8 cellular contexts compared by ENCODE assay signal in genomic region chr10:123043409-123043925, GRCh38. TPM values are rescaled to one million over a fixed set of nuclear protein-coding genes. Genes with fewer than 3 reads are reported as not detected.
DNase-seq lines count a peak whose midpoint lies in the region; ATAC-seq and TF ChIP-seq lines count a peak whose summit lies in the region.

No MANE protein-coding gene starts in this region.

- H3K9me3 Mint-ChIP-seq in nephron = no peaks in the 10 kb centered on the region

- H3K27ac Mint-ChIP-seq in nephron = no peak overlapping the region

- no peak overlapping the region for H3K27ac ChIP-seq in upper lobe of right lung

- H3K27me3 ChIP-seq in upper lobe of right lung = no peaks in the 10 kb centered on the region

- H3K36me3 ChIP-seq in upper lobe of right lung = peaks cover 44% of the 10 kb centered on the region

- DNase-seq in AG09309 (ENCODE audit: low read depth) (peak; percentile 11), NCI-H510A (lab: John Stamatoyannopoulos, UW) (peak; percentile 61), epithelial cell of proximal tubule (ENCODE audit: low read depth) (no peak), upper lobe of right lung (no peak)
- peak; percentile 26 to 45 for DNase-seq in activated CD4-positive, alpha-beta T cell treated with anti-CD3 and anti-CD28 coated beads, Interleukin-2, amount 50 U/mL, for 48 hours

- no peaks in the 10 kb centered on the region for H3K9me3 ChIP-seq in upper lobe of right lung

- intact Hi-C loops in upper lobe of right lung (cut with DNase I) = no loop called here

- peak; percentile 84 for TF ChIP-seq CTCF in AG09309 (IDR thresholded peaks at IDR 0.05; ENCODE audit: control insufficient read depth, insufficient read depth, low read depth, low read length, missing control alignments)
- TF ChIP-seq CTCF in epithelial cell of proximal tubule (conservative IDR thresholded peaks at IDR 0.05; ENCODE audit: low read depth, low read length) = peak; percentile 90
- peak; percentile 75 to 84 (median 79) for TF ChIP-seq CTCF in nephron (IDR thresholded peaks at IDR 0.05; ENCODE audit: unreplicated experiment in 3 of 3)
- peak; percentile 45 for TF ChIP-seq CTCF in upper lobe of right lung (IDR thresholded peaks at IDR 0.05)

- peaks cover 6% of the 10 kb centered on the region for H3K4me1 Mint-ChIP-seq in nephron

- H3K4me1 ChIP-seq in upper lobe of right lung = no peaks in the 10 kb centered on the region

- H3K36me3 Mint-ChIP-seq in nephron (ENCODE audit: low read depth) = peaks cover 14% of the 10 kb centered on the region

- H3K4me3 Mint-ChIP-seq in nephron = no peak overlapping the region

- no peak overlapping the region for H3K4me3 ChIP-seq in AG09309 (ENCODE audit: control insufficient read depth, low read depth, low read length)
- no peak overlapping the region for H3K4me3 ChIP-seq in epithelial cell of proximal tubule (ENCODE audit: low read depth, low read length)
- no peak overlapping the region for H3K4me3 ChIP-seq in upper lobe of right lung

- no peaks in the 10 kb centered on the region for H3K27me3 Mint-ChIP-seq in nephron (ENCODE audit: low read depth)

- ATAC-seq in GM18502 (IDR thresholded peaks at IDR 0.05; ENCODE audit: poor library complexity, unreplicated experiment) (peak; percentile 76), HG03196 (IDR thresholded peaks at IDR 0.05; ENCODE audit: unreplicated experiment) (peak; percentile 70), upper lobe of right lung (peak; percentile 66)

RNA-seq across cellular contexts. Expression of gene ACADSB, which starts 34.7 kb away (rescaled TPM):
- total RNA-seq in epithelial cell of proximal tubule (4.4 and 5.0 TPM in 2 replicates), upper lobe of right lung (27.1 TPM)

RNA-seq across cellular contexts. Expression of gene IKZF5, which starts 34.9 kb away (rescaled TPM):
- total RNA-seq in epithelial cell of proximal tubule (1.0 and 5.1 TPM in 2 replicates), upper lobe of right lung (19.9 TPM)

Comparison
In these comparisons a context has a peak if more than half of its experiments do, and no peak if none do; other contexts are left out.
1. DNase-seq: peak in AG09309 (single experiment), NCI-H510A (single experiment) and activated CD4-positive, alpha-beta T cell treated with anti-CD3 and anti-CD28 coated beads, Interleukin-2, amount 50 U/mL, for 48 hours (2 of 2); none in epithelial cell of proximal tubule (single experiment) and upper lobe of right lung (single experiment).
2. Peak in every context shown above with its lines, with median percentiles within 50 percentile points of each other: CTCF ChIP-seq and ATAC-seq.